8 cellular contexts compared by ENCODE assay signal in genomic region chr16:27242868-27243590, GRCh38. TPM values are rescaled to one million over a fixed set of nuclear protein-coding genes. Genes with fewer than 3 reads are reported as not detected.
DNase-seq lines count a peak whose midpoint lies in the region; ATAC-seq, FAIRE-seq and TF ChIP-seq lines count a peak whose summit lies in the region.

No MANE protein-coding gene starts in this region.

- H3K36me3 Mint-ChIP-seq in GM23338 (ENCODE audit: low read depth) (no peaks in the 10 kb centered on the region; the same call in 2 of the 3 replicates), T-helper 17 cell (ENCODE audit: low read depth) (peaks cover 3% of the 10 kb centered on the region)

- peak; percentile 71 to 86 for ATAC-seq in A549
- peak; percentile 81 for ATAC-seq in GM23338
- peak; percentile 77 for ATAC-seq in T-helper 17 cell

- no peak for FAIRE-seq in A549 (lab: Jason Lieb, UNC)
- no peak for FAIRE-seq in H1 (lab: Jason Lieb, UNC)

- no peak overlapping the region for H3K18ac ChIP-seq in H1 (ENCODE audit: extremely low read depth, low read length)

- H3K56ac ChIP-seq in H1 (replicated peaks; ENCODE audit: insufficient read length, low read depth, low read length) = no peak overlapping the region

- TF ChIP-seq EP300 in A549 (IDR thresholded peaks at IDR 0.05) (peak in 1 of 2 experiments; percentile 18; a peak in 1 of 5 replicates), H1 (IDR thresholded peaks at IDR 0.05; ENCODE audit: borderline replicate concordance in 1 of 2, low read depth in 2 of 2, low read length in 2 of 2) (no peak)

- no peak overlapping the region for H3K23ac ChIP-seq in H1 (ENCODE audit: insufficient read length)

- H2BK15ac ChIP-seq in H1 (ENCODE audit: low read length) = no peak overlapping the region

- H3K23me2 ChIP-seq in H1 (ENCODE audit: low read depth, low read length) = no peaks in the 10 kb centered on the region

- no peak for TF ChIP-seq POLR2A in A549 (IDR thresholded peaks at IDR 0.05; ENCODE audit: low read length)
- no peak for TF ChIP-seq POLR2A in H1 (IDR thresholded peaks at IDR 0.05; ENCODE audit: control extremely low read depth in 1 of 2, low read depth in 2 of 2, low read length in 2 of 2)
- TF ChIP-seq POLR2A in vagina (IDR thresholded peaks at IDR 0.05) = no peak

- H3K79me2 ChIP-seq in GM23338 (replicated peaks; ENCODE audit: insufficient read depth) (no peaks in the 10 kb centered on the region), H1 (ENCODE audit: control insufficient read depth in 1 of 2, insufficient read depth in 2 of 2, low read length in 2 of 2) (no peaks in the 10 kb centered on the region)

- H3K36me3 ChIP-seq in GM23338 (ENCODE audit: insufficient read depth) (no peaks in the 10 kb centered on the region), H1 (ENCODE audit: control insufficient read depth in 2 of 4, insufficient read depth in 4 of 4, low read length in 3 of 4) (no peaks in the 10 kb centered on the region), muscle layer of colon (ENCODE audit: insufficient read depth, low read length) (peaks cover 7% of the 10 kb centered on the region), vagina (no peaks in the 10 kb centered on the region)

- H3K9me2 ChIP-seq in GM23338 (ENCODE audit: insufficient read depth) = no peaks in the 10 kb centered on the region

- H3K9ac ChIP-seq in H1 (replicated peaks in 1 of 4; ENCODE audit: extremely low read depth in 1 of 4, low read depth in 3 of 4, low read length in 3 of 4) (no peak overlapping the region; a peak in 1 of 7 replicates), muscle layer of colon (ENCODE audit: low read length) (peak overlapping the region; percentile 23)

- H3K27me3 ChIP-seq in GM23338 (ENCODE audit: insufficient read depth) (no peaks in the 10 kb centered on the region), H1 (replicated peaks in 1 of 4; ENCODE audit: control insufficient read depth in 3 of 4, extremely low read depth in 1 of 4, insufficient read depth in 3 of 4, low read length in 3 of 4) (no peaks in the 10 kb centered on the region), muscle layer of colon (ENCODE audit: control insufficient read depth in 1 of 2, insufficient read depth in 2 of 2, low read length in 2 of 2) (no peaks in the 10 kb centered on the region), vagina (no peaks in the 10 kb centered on the region)

- H3K4me2 ChIP-seq in A549 (peak overlapping the region; percentile 51), GM23338 (peak overlapping the region; percentile 43; the same call in 1 of the 2 replicates), H1 (ENCODE audit: insufficient read depth in 1 of 2, low read depth in 2 of 2, low read length in 2 of 2) (peak overlapping the region in 1 of 2 experiments; percentile 44; a peak in 2 of 4 replicates)

- peak overlapping the region; percentile 4; the same call in 1 of the 2 replicates for H2BK5ac ChIP-seq in H1 (ENCODE audit: low read depth, low read length)

- H3K27ac Mint-ChIP-seq in GM23338 = peak overlapping the region; percentile 81
- H3K27ac Mint-ChIP-seq in T-helper 17 cell = peak overlapping the region; percentile 84

- H3K4me1 Mint-ChIP-seq in GM23338 (peaks cover 27% of the 10 kb centered on the region), T-helper 17 cell (peaks cover 42% of the 10 kb centered on the region)

- H2AFZ ChIP-seq in GM23338 (no peak overlapping the region), H1 (ENCODE audit: low read length) (no peak overlapping the region)

- intact Hi-C loops in vagina (cut with DNase I) = loop anchor here (5.0 kb wide), 1 partner anchor 84 kb away; no protein-coding TSS in a partner anchor

- TF ChIP-seq RAD21 in A549 (conservative IDR thresholded peaks at IDR 0.05 in 1 of 2, IDR thresholded peaks at IDR 0.05 in 1 of 2) (no peak), H1 (IDR thresholded peaks at IDR 0.05 in 1 of 2, conservative IDR thresholded peaks at IDR 0.05 in 1 of 2; ENCODE audit: low read depth in 2 of 2, low read length in 2 of 2) (no peak)

- H2AK5ac ChIP-seq in H1 (ENCODE audit: low read depth, low read length) = no peak overlapping the region

- H4K5ac ChIP-seq in H1 (ENCODE audit: insufficient read length, low read depth, low read length) = no peak overlapping the region

- H3K79me1 ChIP-seq in H1 (ENCODE audit: low read depth, low read length) = no peaks in the 10 kb centered on the region

- H2BK20ac ChIP-seq in H1 (ENCODE audit: low read length) = no peak overlapping the region

- H3K9me3 ChIP-seq in A549 = no peaks in the 10 kb centered on the region
- H3K9me3 ChIP-seq in T-helper 17 cell (ENCODE audit: control insufficient read depth, low read length, poor library complexity, severe bottlenecking) = no peaks in the 10 kb centered on the region
- no peaks in the 10 kb centered on the region for H3K9me3 ChIP-seq in H1 (ENCODE audit: insufficient read depth in 2 of 2, low read depth in 1 of 2, low read length in 1 of 2)
- H3K9me3 ChIP-seq in muscle layer of colon (ENCODE audit: low read length) = no peaks in the 10 kb centered on the region
- H3K9me3 ChIP-seq in vagina = no peaks in the 10 kb centered on the region

- H4K20me1 ChIP-seq in GM23338 (replicated peaks; ENCODE audit: insufficient read depth) (no peaks in the 10 kb centered on the region), H1 (replicated peaks in 1 of 2; ENCODE audit: control insufficient read depth in 1 of 2, insufficient read depth in 2 of 2, low read length in 2 of 2) (no peaks in the 10 kb centered on the region)

- WGBS in A549 (ENCODE audit: missing lambda C conversion rate) = 22% methylated on average over 12 of the region's 13 CpGs
- 73% methylated on average over 13 of the region's 13 CpGs; no CpG with 5 or more reads in 1 of the 2 experiments for WGBS in H1 (ENCODE audit: extremely low coverage in 1 of 2, insufficient coverage in 1 of 2, insufficient read length in 1 of 2, insufficient replicate concordance in 2 of 2, low coverage in 1 of 2, low lambda C conversion rate in 2 of 2, missing lambda C conversion rate in 1 of 2), 2 experiments

- TF ChIP-seq CTCF in A549 (IDR thresholded peaks at IDR 0.05) = no peak
- TF ChIP-seq CTCF in GM23338 (conservative IDR thresholded peaks at IDR 0.05; ENCODE audit: low read depth in 2 of 2) = no peak
- no peak for TF ChIP-seq CTCF in H1 (IDR thresholded peaks at IDR 0.05; ENCODE audit: control extremely low read depth in 1 of 3, insufficient read depth in 1 of 3, low read depth in 1 of 3, low read length in 3 of 3)
- no peak for TF ChIP-seq CTCF in vagina (IDR thresholded peaks at IDR 0.05)

- no peak overlapping the region for H3K4ac ChIP-seq in H1 (replicated peaks; ENCODE audit: insufficient read length, low read depth, low read length)

- no peak overlapping the region for H3K4me3 Mint-ChIP-seq in GM23338
- H3K4me3 Mint-ChIP-seq in T-helper 17 cell = peak overlapping the region; percentile 62

- peaks cover 5% of the 10 kb centered on the region for H3K27me3 Mint-ChIP-seq in GM23338 (ENCODE audit: insufficient read depth, low read depth, poor library complexity)
- no peaks in the 10 kb centered on the region for H3K27me3 Mint-ChIP-seq in T-helper 17 cell

- DNase-seq in A549 (ENCODE audit: low read depth in 1 of 2, low spot score in 1 of 2) (peak; percentile 35 to 78), GM23338 (ENCODE audit: low spot score) (peak; percentile 33), T-helper 17 cell (no peak), H1 (ENCODE audit: low read depth in 1 of 2, low spot score in 2 of 2) (no peak), vagina (ENCODE audit: extremely low spot score in 2 of 2) (peak; percentile 87 to 95), D341Med (ENCODE audit: low spot score) (no peak), T1000 (lab: John Stamatoyannopoulos, UW) (no peak)

- H2BK120ac ChIP-seq in H1 (replicated peaks; ENCODE audit: low read depth, low read length) = no peak overlapping the region

- CTCF ChIA-PET in A549 (lab: Yijun Ruan, JAX) (interaction anchor here (0.9 to 16.7 kb wide), 11 partner anchors 8 to 125 kb away, joined by 3 to 291 read pairs (median 4); no protein-coding TSS in a partner anchor), H1 (lab: Charles Lee; ENCODE audit: partially characterized antibody) (interaction anchor here (1.1 to 17.4 kb wide), 5 partner anchors 9 to 126 kb away, joined by 4 to 241 read pairs (median 14); no protein-coding TSS in a partner anchor)

- H3K27ac ChIP-seq in A549 (peak overlapping the region; percentile 9 to 69; a peak in 4 of 6 replicates), GM23338 (ENCODE audit: low read depth) (no peak overlapping the region), H1 (ENCODE audit: low read depth, low read length) (no peak overlapping the region), muscle layer of colon (ENCODE audit: low read depth, low read length) (peak overlapping the region; percentile 59), vagina (peak overlapping the region; percentile 83)

- no peak overlapping the region for H3K14ac ChIP-seq in H1 (ENCODE audit: insufficient read length)

- no peak overlapping the region for H4K91ac ChIP-seq in H1 (replicated peaks; ENCODE audit: insufficient read length, low read length)

- no peak overlapping the region for H4K8ac ChIP-seq in H1 (ENCODE audit: extremely low read depth, insufficient read depth, low read length)

- H3K4me1 ChIP-seq in A549 = peaks cover 43% of the 10 kb centered on the region
- peaks cover 10% of the 10 kb centered on the region for H3K4me1 ChIP-seq in GM23338 (ENCODE audit: insufficient read depth)
- peaks cover 0 to 6% (median 3%) of the 10 kb centered on the region in 4 experiments; a peak in 3 of 7 replicates for H3K4me1 ChIP-seq in H1 (replicated peaks in 1 of 4; ENCODE audit: control insufficient read depth in 3 of 4, insufficient read depth in 4 of 4, low read length in 3 of 4)
- H3K4me1 ChIP-seq in muscle layer of colon (ENCODE audit: insufficient read depth, low read length) = peaks cover 67% of the 10 kb centered on the region
- H3K4me1 ChIP-seq in vagina = peaks cover 66% of the 10 kb centered on the region

- no peak overlapping the region for H2BK12ac ChIP-seq in H1 (ENCODE audit: low read depth, low read length)

- H3F3A ChIP-seq in GM23338 (replicated peaks; ENCODE audit: low read depth) = no peaks in the 10 kb centered on the region

- POLR2A ChIA-PET in A549 (lab: Yijun Ruan, JAX) (interaction anchor here (0.8 to 2.1 kb wide), 3 partner anchors 26 to 158 kb away, joined by 3 to 7 read pairs (median 6); partner anchors contain the start of genes KDM8 and NSMCE1), H1 (lab: Charles Lee; ENCODE audit: partially characterized antibody) (interaction anchor here (0.8 kb wide), 1 partner anchor 18 kb away, joined by 3 read pairs; no protein-coding TSS in a partner anchor)

- no peak overlapping the region for H3K4me3 ChIP-seq in A549
- no peak overlapping the region for H3K4me3 ChIP-seq in GM23338
- H3K4me3 ChIP-seq in H1 (ENCODE audit: extremely low read depth in 1 of 4, insufficient read depth in 2 of 4, low read depth in 3 of 4, low read length in 4 of 4) = no peak overlapping the region
- peak overlapping the region; percentile 24 to 44 for H3K4me3 ChIP-seq in muscle layer of colon (ENCODE audit: low read depth in 1 of 2, low read length in 2 of 2)
- H3K4me3 ChIP-seq in vagina = peak overlapping the region; percentile 19 to 33

- no peaks in the 10 kb centered on the region; the same call in 2 of the 3 replicates for H3K9me3 Mint-ChIP-seq in GM23338

RNA-seq across cellular contexts. Expression of gene NSMCE1, which starts 25.5 kb away (rescaled TPM):
- polyA plus RNA-seq in A549 (2011; rRNA removed) (32.0 and 33.3 TPM in 2 replicates), A549 (2017; fragmentation: RNase III; extraction: RNeasy Plus Mini Kit Qiagen cat#74134 plus additional on column Dnase treatment) (59.9 to 72.6 TPM (median 60.6 TPM) in 3 replicates), GM23338 (2016; fragmentation: Nextera tagmentation; extraction: Ambion mirVana) (47.2 and 50.8 TPM in 2 replicates), H1 (2011; rRNA removed) (8.1 and 8.7 TPM in 2 replicates)
- polyA plus RNA-seq in A549 (2012; cell fraction: cytosol; rRNA removed) = 28.8 and 36.5 TPM in 2 replicates
- polyA plus RNA-seq in A549 (2012; cell fraction: nucleus; rRNA removed) = 18.9 and 25.4 TPM in 2 replicates
- polyA minus RNA-seq in A549 (2011; rRNA and poly(A)+ RNA removed) = 40.0 and 43.9 TPM in 2 replicates
- total RNA-seq in GM23338 (2014; rRNA removed; shearing (Covaris generic)) = 30.6 and 33.9 TPM in 2 replicates
- total RNA-seq in T-helper 17 cell (10 to 100 TPM; 35.1 to 49.2 TPM), vagina (24.6 TPM)
- 16.6 and 18.4 TPM in 2 replicates for total RNA-seq in H1 (2021; fragmentation: NEBNext Ultra II Directional; extraction: Animal tissue kit (Norgen Biotek cat#: 25700))
- 14.7 TPM for polyA plus RNA-seq in H1 (2011; cell fraction: cytosol; rRNA removed)
- polyA plus RNA-seq in H1 (2011; cell fraction: nucleus; rRNA removed) = 7.4 TPM
- polyA plus RNA-seq in H1 (2012, experiment 1 of 2) = 20.7 to 29.4 TPM (median 24.4 TPM) in 4 replicates
- 29.3 TPM for polyA plus RNA-seq in H1 (2012, experiment 2 of 2)
- 35.3 TPM for polyA plus RNA-seq in H1 (2013, experiment 1 of 2)
- polyA plus RNA-seq in H1 (2013, experiment 2 of 2) = 37.6 TPM
- polyA minus RNA-seq in H1 (2011; rRNA and poly(A)+ RNA removed) = 6.5 and 28.8 TPM in 2 replicates
- polyA minus RNA-seq in H1 (2011; cell fraction: cytosol; rRNA and poly(A)+ RNA removed) = 7.0 TPM
- 3.3 TPM for polyA minus RNA-seq in H1 (2011; cell fraction: nucleus; rRNA and poly(A)+ RNA removed)

RNA-seq across cellular contexts. Expression of gene KDM8, which starts 39.7 kb away (rescaled TPM):
- polyA plus RNA-seq in A549 (2011; rRNA removed) = 1.6 and 2.0 TPM in 2 replicates
- 2.5 and 2.6 TPM in 2 replicates for polyA plus RNA-seq in A549 (2012; cell fraction: cytosol; rRNA removed)
- polyA plus RNA-seq in A549 (2012; cell fraction: nucleus; rRNA removed) = 4.7 and 6.6 TPM in 2 replicates
- 2.3 to 3.0 TPM (median 2.4 TPM) in 3 replicates for polyA plus RNA-seq in A549 (2017; fragmentation: RNase III; extraction: RNeasy Plus Mini Kit Qiagen cat#74134 plus additional on column Dnase treatment)
- polyA minus RNA-seq in A549 (2011; rRNA and poly(A)+ RNA removed) = 3.0 and 4.9 TPM in 2 replicates
- total RNA-seq in GM23338 (2014; rRNA removed; shearing (Covaris generic)) = 5.1 and 9.1 TPM in 2 replicates
- 3.8 and 5.7 TPM in 2 replicates for polyA plus RNA-seq in GM23338 (2016; fragmentation: Nextera tagmentation; extraction: Ambion mirVana)
- 10 to 100 TPM; 11.6 to 11.9 TPM for total RNA-seq in T-helper 17 cell
- total RNA-seq in H1 (2021; fragmentation: NEBNext Ultra II Directional; extraction: Animal tissue kit (Norgen Biotek cat#: 25700)) = 10.3 and 14.6 TPM in 2 replicates
- polyA plus RNA-seq in H1 (2011; rRNA removed) = 8.1 and 12.8 TPM in 2 replicates
- polyA plus RNA-seq in H1 (2011; cell fraction: cytosol; rRNA removed) = 7.2 TPM
- polyA plus RNA-seq in H1 (2011; cell fraction: nucleus; rRNA removed) = 11.6 TPM
- polyA plus RNA-seq in H1 (2012, experiment 1 of 2) = 5.0 to 9.1 TPM (median 7.2 TPM) in 4 replicates
- polyA plus RNA-seq in H1 (2012, experiment 2 of 2) = 6.9 TPM
- 4.7 TPM for polyA plus RNA-seq in H1 (2013, experiment 1 of 2)
- 4.9 TPM for polyA plus RNA-seq in H1 (2013, experiment 2 of 2)
- 6.5 and 11.8 TPM in 2 replicates for polyA minus RNA-seq in H1 (2011; rRNA and poly(A)+ RNA removed)
- 4.6 TPM for polyA minus RNA-seq in H1 (2011; cell fraction: cytosol; rRNA and poly(A)+ RNA removed)
- polyA minus RNA-seq in H1 (2011; cell fraction: nucleus; rRNA and poly(A)+ RNA removed) = 16.0 TPM
- 1.5 TPM for total RNA-seq in vagina

Comparison
In these comparisons a context has a peak if more than half of its experiments do, and no peak if none do; other contexts are left out.
1. DNase-seq: peak in A549 (2 of 2), GM23338 (single experiment) and vagina (2 of 2); none in T-helper 17 cell (0 of 3), H1 (0 of 2), D341Med (single experiment) and T1000 (single experiment).
2. H3K27ac ChIP-seq: peak in A549 (2 of 2), muscle layer of colon (single experiment) and vagina (single experiment); none in GM23338 (single experiment) and H1 (single experiment).
3. H3K4me3 ChIP-seq: peak in muscle layer of colon (2 of 2) and vagina (2 of 2); none in A549 (single experiment), GM23338 (single experiment) and H1 (0 of 4).
4. Peak in every context shown above with its lines, with median percentiles within 50 percentile points of each other: ATAC-seq.